9 cellular contexts compared by ENCODE assay signal in the genomic region with DNA sequence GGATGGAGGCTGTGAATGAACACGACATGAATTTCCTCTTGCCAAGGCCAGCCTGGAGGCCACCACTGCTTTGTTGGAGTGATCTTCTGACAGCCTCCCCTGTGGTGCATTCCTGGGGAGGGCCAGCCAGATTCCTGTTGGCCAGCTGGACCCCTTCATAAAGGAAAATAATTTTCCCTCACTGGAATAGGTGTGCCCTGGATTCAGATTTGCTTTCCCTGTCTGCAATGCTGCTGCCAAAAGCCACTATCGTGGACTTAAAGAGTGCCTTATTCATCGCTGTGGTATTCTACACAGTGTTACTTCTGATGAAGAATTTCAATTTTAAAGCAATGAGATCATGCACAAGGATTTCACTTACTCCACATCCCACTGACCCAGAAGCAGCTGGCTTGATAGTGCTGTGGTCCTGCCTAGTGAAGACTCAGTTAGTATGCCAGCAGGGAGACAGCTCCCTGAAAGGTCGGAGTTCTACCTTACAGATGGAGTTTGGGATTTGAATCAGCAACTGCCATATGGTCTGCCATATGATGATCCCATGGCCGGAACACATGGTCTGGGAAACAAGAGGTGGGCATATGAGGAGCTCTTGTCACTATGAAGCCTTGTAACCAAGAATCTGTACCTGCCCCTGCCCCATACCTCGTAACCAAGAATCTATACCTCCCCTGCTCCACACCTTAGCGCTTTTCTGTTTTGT.
A peak's percentile ranks its signal among the peaks of the same experiment; 100 is the strongest.
DNase-seq lines count a peak whose midpoint lies in the region; ATAC-seq and TF ChIP-seq lines count a peak whose summit lies in the region.
"Had no signal": no experiment of that assay in that cellular context is flagged by ENCODE, and none has a peak within 500 bp of the region (broad histone marks: within the 10 kb centered on the region; RNA-seq: fewer than 3 reads in every experiment).

No MANE protein-coding gene starts in this region.

- H3K4me3 ChIP-seq in WERI-Rb-1 (ENCODE audit: low read depth, low read length) (no peak overlapping the region), testis (no peak overlapping the region)

- TF ChIP-seq POLR2A in testis (IDR thresholded peaks at IDR 0.05) = no peak

- 65 to 75% methylated on average over 7 of the region's 7 CpGs for WGBS in testis, 2 donors

- H3K27me3 ChIP-seq in WERI-Rb-1 (ENCODE audit: insufficient read depth, low read depth, severe bottlenecking) (no peaks in the 10 kb centered on the region), testis (no peaks in the 10 kb centered on the region)

- H3K27ac Mint-ChIP-seq in activated CD4-positive, alpha-beta T cell treated with anti-CD3 and anti-CD28 coated beads, Interleukin-2, amount 10 ng/mL, durations not matched to agents 7 days and 5 days = peak overlapping the region; percentile 92
- peak overlapping the region; percentile 83 for H3K27ac Mint-ChIP-seq in glutamatergic neuron (ENCODE audit: unreplicated experiment)

- peaks cover 14% of the 10 kb centered on the region for H3K36me3 Mint-ChIP-seq in activated CD4-positive, alpha-beta T cell treated with anti-CD3 and anti-CD28 coated beads, Interleukin-2, amount 10 ng/mL, durations not matched to agents 7 days and 5 days (ENCODE audit: low read depth)
- no peaks in the 10 kb centered on the region for H3K36me3 Mint-ChIP-seq in glutamatergic neuron (ENCODE audit: unreplicated experiment)

- H3K9me3 ChIP-seq in WERI-Rb-1 (ENCODE audit: severe bottlenecking) = no peaks in the 10 kb centered on the region
- H3K9me3 ChIP-seq in testis = no peaks in the 10 kb centered on the region

- TF ChIP-seq CTCF in WERI-Rb-1 (IDR thresholded peaks at IDR 0.05; ENCODE audit: low read depth, low read length) (no peak), glutamatergic neuron (IDR thresholded peaks at IDR 0.05; ENCODE audit: partially characterized antibody, unreplicated experiment) (no peak), testis (IDR thresholded peaks at IDR 0.05) (no peak)

- POLR2A ChIA-PET in activated CD4-positive, alpha-beta T cell treated with anti-CD3 and anti-CD28 coated beads, Interleukin-2, amount 10 ng/mL, durations not matched to agents 7 days and 5 days (lab: Charles Lee) = no interaction called here

- H3K4me1 Mint-ChIP-seq in activated CD4-positive, alpha-beta T cell treated with anti-CD3 and anti-CD28 coated beads, Interleukin-2, amount 10 ng/mL, durations not matched to agents 7 days and 5 days = peaks cover 43% of the 10 kb centered on the region
- H3K4me1 Mint-ChIP-seq in glutamatergic neuron (ENCODE audit: low read depth, unreplicated experiment) = peaks cover 52% of the 10 kb centered on the region

- H3K27ac ChIP-seq in WERI-Rb-1 = no peak overlapping the region
- no peak overlapping the region for H3K27ac ChIP-seq in testis

- H3K36me3 ChIP-seq in WERI-Rb-1 = no peaks in the 10 kb centered on the region
- H3K36me3 ChIP-seq in testis (ENCODE audit: low read depth, missing control alignments) = no peaks in the 10 kb centered on the region

- intact Hi-C loops in testis (cut with DNase I; ENCODE audit: low total_unique reads) = no loop called here

- no peaks in the 10 kb centered on the region for H3K27me3 Mint-ChIP-seq in activated CD4-positive, alpha-beta T cell treated with anti-CD3 and anti-CD28 coated beads, Interleukin-2, amount 10 ng/mL, durations not matched to agents 7 days and 5 days
- peaks cover 11% of the 10 kb centered on the region for H3K27me3 Mint-ChIP-seq in glutamatergic neuron (ENCODE audit: unreplicated experiment)

- no peak for DNase-seq in activated CD4-positive, alpha-beta T cell treated with anti-CD3 and anti-CD28 coated beads, Interleukin-2, amount 10 ng/mL, durations not matched to agents 7 days and 5 days
- DNase-seq in activated CD4-positive, alpha-beta T cell treated with anti-CD3 and anti-CD28 coated beads for 4 hours = no peak
- peak; percentile 41 for DNase-seq in WERI-Rb-1
- no peak for DNase-seq in glutamatergic neuron
- DNase-seq in testis = peak; percentile 7
- no peak for DNase-seq in HuH-7.5 (ENCODE audit: low spot score)
- DNase-seq: NCI-H187 had no signal

- peak overlapping the region; percentile 62 for H3K4me3 Mint-ChIP-seq in activated CD4-positive, alpha-beta T cell treated with anti-CD3 and anti-CD28 coated beads, Interleukin-2, amount 10 ng/mL, durations not matched to agents 7 days and 5 days
- H3K4me3 Mint-ChIP-seq in glutamatergic neuron (ENCODE audit: unreplicated experiment) = peak overlapping the region; percentile 30

- CTCF ChIA-PET in activated CD4-positive, alpha-beta T cell treated with anti-CD3 and anti-CD28 coated beads, Interleukin-2, amount 10 ng/mL, durations not matched to agents 7 days and 5 days (lab: Charles Lee) = interaction anchor here (1.1 to 4.3 kb wide), 8 partner anchors 8 to 106 kb away, joined by 3 to 15 read pairs (median 4); no protein-coding TSS in a partner anchor

- ATAC-seq in HG03039 (IDR thresholded peaks at IDR 0.05; ENCODE audit: unreplicated experiment) = no peak
- no peak for ATAC-seq in GM21381 (IDR thresholded peaks at IDR 0.05; ENCODE audit: unreplicated experiment)

- H3K4me1 ChIP-seq in testis = peaks cover 10% of the 10 kb centered on the region

- peaks cover 2% of the 10 kb centered on the region for H3K9me3 Mint-ChIP-seq in activated CD4-positive, alpha-beta T cell treated with anti-CD3 and anti-CD28 coated beads, Interleukin-2, amount 10 ng/mL, durations not matched to agents 7 days and 5 days
- peaks cover 16% of the 10 kb centered on the region for H3K9me3 Mint-ChIP-seq in glutamatergic neuron (ENCODE audit: unreplicated experiment)

Comparison
In these comparisons a context has a peak if more than half of its experiments do, and no peak if none do; other contexts are left out.
1. DNase-seq: peak in WERI-Rb-1 (single experiment) and testis (single experiment); none in activated CD4-positive, alpha-beta T cell treated with anti-CD3 and anti-CD28 coated beads, Interleukin-2, amount 10 ng/mL, durations not matched to agents 7 days and 5 days (single experiment), activated CD4-positive, alpha-beta T cell treated with anti-CD3 and anti-CD28 coated beads for 4 hours (0 of 2), glutamatergic neuron (single experiment) and HuH-7.5 (single experiment).